Comparison of ENCODE assay signal across 15 cellular contexts in genomic region chr2:236847023-236847422, GRCh38.
A peak's percentile ranks its signal among the peaks of the same experiment; 100 is the strongest.
DNase-seq lines count a peak whose midpoint lies in the region; TF ChIP-seq lines count a peak whose summit lies in the region.
"Had no signal": no experiment of that assay in that cellular context is flagged by ENCODE, and none has a peak within 500 bp of the region (broad histone marks: within the 10 kb centered on the region; RNA-seq: fewer than 3 reads in every experiment).

No MANE protein-coding gene starts in this region.

- peak overlapping the region; percentile 45 for H3K4me3 ChIP-seq in iPS-18a (ENCODE audit: low read length)
- H3K4me3 ChIP-seq in neural cell (ENCODE audit: low read length): no peak overlapping the region
- H3K4me3 ChIP-seq: BLaER1 had no signal

- no peak overlapping the region for H4K5ac ChIP-seq in H9 (ENCODE audit: insufficient read length, low read depth, low read length)

- H3K4me1 ChIP-seq in H9 (ENCODE audit: insufficient read depth, low read length) (peaks cover 12% of the 10 kb centered on the region; the same call in 1 of the 2 replicates), iPS-18a (ENCODE audit: control insufficient read depth, low read depth, low read length) (peaks cover 27% of the 10 kb centered on the region)
- H3K4me1 ChIP-seq: BLaER1 had no signal

- no peaks in the 10 kb centered on the region for H3K23me2 ChIP-seq in H9 (ENCODE audit: insufficient read length, low read depth, low read length, poor library complexity, severe bottlenecking)

- no peak for TF ChIP-seq EP300 in neural cell (conservative IDR thresholded peaks at IDR 0.05; ENCODE audit: poor library complexity, severe bottlenecking)

- H2BK20ac ChIP-seq in H9 (ENCODE audit: low read depth, low read length, poor library complexity, severe bottlenecking): no peak overlapping the region

- H2BK120ac ChIP-seq in H9 (ENCODE audit: low read depth, low read length, poor library complexity, severe bottlenecking): no peak overlapping the region

- TF ChIP-seq CTCF in H9 (conservative IDR thresholded peaks at IDR 0.05): no peak
- TF ChIP-seq CTCF in brain (conservative IDR thresholded peaks at IDR 0.05): no peak
- no peak for TF ChIP-seq CTCF in neural cell (IDR thresholded peaks at IDR 0.05; ENCODE audit: poor library complexity, severe bottlenecking)

- no peak overlapping the region for H4K8ac ChIP-seq in H9 (replicated peaks; ENCODE audit: insufficient read length, low read depth, low read length)

- peak overlapping the region; percentile 41 for H3K4me2 ChIP-seq in H9 (ENCODE audit: insufficient read depth, insufficient read length, low read length)
- H3K4me2 ChIP-seq in neural cell (ENCODE audit: low read length): no peak overlapping the region
- H3K4me2 ChIP-seq: BLaER1 had no signal

- peak overlapping the region in 1 of 2 experiments; percentile 68; a peak in 3 of 5 replicates for H3K4me3 Mint-ChIP-seq in H9
- no peak overlapping the region for H3K4me3 Mint-ChIP-seq in brain
- no peak overlapping the region for H3K4me3 Mint-ChIP-seq in activated naive CD4-positive, alpha-beta T cell treated with anti-CD3 and anti-CD28 coated beads, Interleukin-2, amount 10 ng/mL, durations not matched to agents 7 days and 5 days
- H3K4me3 Mint-ChIP-seq: CD8-positive, alpha-beta memory T cell had no signal

- H3K79me1 ChIP-seq in H9 (ENCODE audit: insufficient read depth, low read depth, low read length, poor library complexity, severe bottlenecking): no peaks in the 10 kb centered on the region

- H3K36me3 ChIP-seq in iPS-18a (ENCODE audit: control insufficient read depth, low read depth, low read length) (no peaks in the 10 kb centered on the region), neural cell (ENCODE audit: insufficient read depth, low read length) (no peaks in the 10 kb centered on the region)

- H3K9me2 ChIP-seq in neural cell (ENCODE audit: insufficient read depth, low read length): no peaks in the 10 kb centered on the region

- no peak overlapping the region for H3K4ac ChIP-seq in H9 (ENCODE audit: low read depth, low read length)

- H3K9me3 Mint-ChIP-seq in H9 (peaks cover 25 to 29% of the 10 kb centered on the region in 2 experiments), brain (peaks cover 16 to 24% (median 17%) of the 10 kb centered on the region in 5 experiments)
- no peaks in the 10 kb centered on the region for H3K9me3 Mint-ChIP-seq in activated naive CD4-positive, alpha-beta T cell treated with anti-CD3 and anti-CD28 coated beads, Interleukin-2, amount 10 ng/mL, durations not matched to agents 7 days and 5 days

- WGBS in H9 (ENCODE audit: extremely low coverage, insufficient read length, low lambda C conversion rate): no CpG with 5 or more reads among the region's 6 CpGs

- no peak overlapping the region for H2BK12ac ChIP-seq in H9 (ENCODE audit: insufficient read length, low read depth, low read length)

- H3K23ac ChIP-seq in H9 (ENCODE audit: insufficient read length, low read depth, low read length): no peak overlapping the region

- H3K36me3 Mint-ChIP-seq in H9 (ENCODE audit: insufficient read depth in 1 of 3, low read depth in 3 of 3) (peaks cover 11 to 31% (median 14%) of the 10 kb centered on the region in 3 experiments), brain (no peaks in the 10 kb centered on the region)
- H3K36me3 Mint-ChIP-seq in activated naive CD4-positive, alpha-beta T cell treated with anti-CD3 and anti-CD28 coated beads, Interleukin-2, amount 10 ng/mL, durations not matched to agents 7 days and 5 days: no peaks in the 10 kb centered on the region
- H3K36me3 Mint-ChIP-seq: CD8-positive, alpha-beta memory T cell had no signal

- no peak overlapping the region for H2AFZ ChIP-seq in H9 (ENCODE audit: low read length)
- no peak overlapping the region for H2AFZ ChIP-seq in neural cell (ENCODE audit: low read depth, low read length)

- H3K4me1 Mint-ChIP-seq in H9 (peaks cover 39 to 47% of the 10 kb centered on the region in 2 experiments), brain (peaks cover 64% of the 10 kb centered on the region)
- no peaks in the 10 kb centered on the region for H3K4me1 Mint-ChIP-seq in activated naive CD4-positive, alpha-beta T cell treated with anti-CD3 and anti-CD28 coated beads, Interleukin-2, amount 10 ng/mL, durations not matched to agents 7 days and 5 days
- H3K4me1 Mint-ChIP-seq: CD8-positive, alpha-beta memory T cell had no signal

- CTCF ChIA-PET in activated naive CD4-positive, alpha-beta T cell treated with anti-CD3 and anti-CD28 coated beads, Interleukin-2, amount 10 ng/mL, durations not matched to agents 7 days and 5 days (lab: Charles Lee): no interaction called here

- no peak overlapping the region for H4K91ac ChIP-seq in H9 (ENCODE audit: insufficient read length, low read depth, low read length)

- no peak overlapping the region for H3T11ph ChIP-seq in H9 (ENCODE audit: low read length)

- H2BK5ac ChIP-seq in H9 (ENCODE audit: insufficient read length, low read length): no peak overlapping the region

- no peak overlapping the region for H3K9ac ChIP-seq in H9 (ENCODE audit: extremely low read depth, insufficient read length, low read length)
- H3K9ac ChIP-seq in iPS-18a (ENCODE audit: low read length): no peak overlapping the region
- H3K9ac ChIP-seq in neural cell (ENCODE audit: low read length): no peak overlapping the region
- H3K9ac ChIP-seq: BLaER1 had no signal

- H3K27me3 Mint-ChIP-seq in H9 (ENCODE audit: low read depth) (peaks cover 26% of the 10 kb centered on the region), brain (peaks cover 7% of the 10 kb centered on the region)
- H3K27me3 Mint-ChIP-seq in activated naive CD4-positive, alpha-beta T cell treated with anti-CD3 and anti-CD28 coated beads, Interleukin-2, amount 10 ng/mL, durations not matched to agents 7 days and 5 days: no peaks in the 10 kb centered on the region

- no peaks in the 10 kb centered on the region for H3K79me2 ChIP-seq in H9 (ENCODE audit: insufficient read depth, low read length)
- H3K79me2 ChIP-seq in neural cell (replicated peaks; ENCODE audit: insufficient read depth, low read length): no peaks in the 10 kb centered on the region

- H3K9me3 ChIP-seq in H9 (ENCODE audit: control insufficient read depth, low read depth, low read length): no peaks in the 10 kb centered on the region
- H3K9me3 ChIP-seq in iPS-18a (ENCODE audit: control insufficient read depth, low read depth, low read length): no peaks in the 10 kb centered on the region
- peaks cover 3% of the 10 kb centered on the region for H3K9me3 ChIP-seq in neural cell (ENCODE audit: low read length)
- H3K9me3 ChIP-seq: Caco-2 had no signal

- H2AK5ac ChIP-seq in H9 (ENCODE audit: insufficient read length, low read length): no peak overlapping the region

- H3K27ac Mint-ChIP-seq in H9 (peak overlapping the region in 2 of 3 experiments; percentile 74 to 97; a peak in 5 of 7 replicates), brain (peak overlapping the region in 4 of 5 experiments; percentile 36 to 94 (median 72))
- H3K27ac Mint-ChIP-seq in activated naive CD4-positive, alpha-beta T cell treated with anti-CD3 and anti-CD28 coated beads, Interleukin-2, amount 10 ng/mL, durations not matched to agents 7 days and 5 days: no peak overlapping the region
- H3K27ac Mint-ChIP-seq: CD8-positive, alpha-beta memory T cell had no signal

- H4K20me1 ChIP-seq in H9 (ENCODE audit: control insufficient read depth, insufficient read depth, insufficient read length) (no peaks in the 10 kb centered on the region), neural cell (ENCODE audit: insufficient read depth) (no peaks in the 10 kb centered on the region)
- H4K20me1 ChIP-seq: BLaER1 had no signal

- no peaks in the 10 kb centered on the region for H3F3A ChIP-seq in neural cell (ENCODE audit: insufficient read depth, low read length, poor library complexity, severe bottlenecking)

- H3K27ac ChIP-seq in H9 (ENCODE audit: insufficient read length, low read depth, low read length): no peak overlapping the region
- no peak overlapping the region for H3K27ac ChIP-seq in iPS-18a (ENCODE audit: low read length)
- peak overlapping the region; percentile 83 for H3K27ac ChIP-seq in neural cell (ENCODE audit: low read length)
- H3K27ac ChIP-seq: BLaER1 had no signal

- no peak overlapping the region for H3K56ac ChIP-seq in H9 (ENCODE audit: insufficient read length, low read depth, low read length)

- H3K27me3 ChIP-seq in H9 (ENCODE audit: insufficient read depth, low read length): no peaks in the 10 kb centered on the region; the same call in 1 of the 2 replicates
- no peaks in the 10 kb centered on the region for H3K27me3 ChIP-seq in iPS-18a (ENCODE audit: control insufficient read depth, insufficient read depth, low read length)
- no peaks in the 10 kb centered on the region for H3K27me3 ChIP-seq in neural cell (ENCODE audit: insufficient read depth, low read depth, low read length)
- H3K27me3 ChIP-seq: BLaER1 had no signal

- H2BK15ac ChIP-seq in H9 (ENCODE audit: low read depth, low read length): no peak overlapping the region

- peak overlapping the region; percentile 63 for H3K18ac ChIP-seq in H9 (ENCODE audit: insufficient read length, low read depth, low read length)

- DNase-seq in H9 (peak; percentile 54), HPDE6-E6E7 (ENCODE audit: extremely low spot score) (no peak), NCI-H146 (lab: John Stamatoyannopoulos, UW) (no peak)
- DNase-seq in activated CD4-positive, alpha-beta T cell treated with anti-CD3 and anti-CD28 coated beads, Interleukin-2, amount 50 U/mL, for 1 hour: no peak
- DNase-seq in activated naive CD4-positive, alpha-beta T cell treated with anti-CD3 and anti-CD28 coated beads, Interleukin-2, amount 10 ng/mL, durations not matched to agents 7 days and 5 days: no peak
- DNase-seq: 8988T; AML-193; Caco-2; CD8-positive, alpha-beta memory T cell; DND-41; GDM1 had no signal

- H3K14ac ChIP-seq in H9 (ENCODE audit: insufficient read depth, low read length): no peak overlapping the region

- no peak for TF ChIP-seq RAD21 in neural cell (conservative IDR thresholded peaks at IDR 0.05)
